ENCODE assay signal across 15 cellular contexts in genomic region chr2:75041226-75041625, GRCh38.
"Had no signal": no experiment of that assay in that cellular context is flagged by ENCODE, and none has a peak within 500 bp of the region (broad histone marks: within the 10 kb centered on the region; RNA-seq: fewer than 3 reads in every experiment).

No MANE protein-coding gene starts in this region.

- H3K9me3 ChIP-seq: gastrocnemius medialis, ovary, right atrium auricular region, sigmoid colon, stomach had no signal

- H3K4me1 ChIP-seq: neural progenitor cell had no signal

- H2AFZ ChIP-seq: neural progenitor cell had no signal

- DNase-seq: effector CD4-positive, alpha-beta T cell; endodermal cell; gastrocnemius medialis; natural killer cell; nucleus accumbens; ovary; sigmoid colon; small intestine; stimulated activated CD4-positive, alpha-beta T cell treated with anti-CD3 and anti-CD28 coated beads, Interleukin-12 subunit alpha, Interleukin-12 subunit beta, amount 100 ng/mL, for 4 hours; stimulated activated naive CD4-positive, alpha-beta T cell; stomach; trophoblast cell had no signal

- H3K27ac ChIP-seq: neural progenitor cell, ovary had no signal

- H3K27me3 ChIP-seq: gastrocnemius medialis, neural progenitor cell, ovary, right atrium auricular region, sigmoid colon, stomach had no signal

- H3K4me3 ChIP-seq: coronary artery, gastrocnemius medialis, neural progenitor cell, ovary, right atrium auricular region, sigmoid colon, stomach had no signal

- H3K9ac ChIP-seq: neural progenitor cell had no signal

- H3K4me2 ChIP-seq: neural progenitor cell had no signal

- H3K36me3 ChIP-seq: gastrocnemius medialis, neural progenitor cell, ovary, right atrium auricular region, sigmoid colon, stomach had no signal
